24 cellular contexts compared by ENCODE assay signal in genomic region chr16:732936-733335, GRCh38. TPM values are rescaled to one million over a fixed set of nuclear protein-coding genes. Genes with fewer than 3 reads are reported as not detected.
DNase-seq lines count a peak whose midpoint lies in the region; ATAC-seq and TF ChIP-seq lines count a peak whose summit lies in the region.
"Had no signal": no experiment of that assay in that cellular context is flagged by ENCODE, and none has a peak within 500 bp of the region (broad histone marks: within the 10 kb centered on the region; RNA-seq: fewer than 3 reads in every experiment).

No MANE protein-coding gene starts in this region.

- TF ChIP-seq RAD21 in IMR-90 (IDR thresholded peaks at IDR 0.05; ENCODE audit: low read length): no peak

- no peak overlapping the region for H2AFZ ChIP-seq in IMR-90 (replicated peaks; ENCODE audit: low read length, poor library complexity)

- no peaks in the 10 kb centered on the region for H3K9me3 ChIP-seq in IMR-90 (ENCODE audit: control insufficient read depth, insufficient read depth, low read length)
- H3K9me3 ChIP-seq: ovary had no signal

- no peak overlapping the region for H3K18ac ChIP-seq in IMR-90 (ENCODE audit: low read depth, low read length)

- H3K9ac ChIP-seq in IMR-90 (ENCODE audit: low read depth, low read length): no peak overlapping the region
- H3K9ac ChIP-seq: KMS-11 had no signal

- no peak overlapping the region for H3K27ac Mint-ChIP-seq in activated CD8-positive, alpha-beta T cell treated with anti-CD3 and anti-CD28 coated beads for 36 hours
- no peak overlapping the region for H3K27ac Mint-ChIP-seq in activated CD8-positive, alpha-beta T cell treated with anti-CD3 and anti-CD28 coated beads, Interleukin-2, amount 10 ng/mL, durations not matched to agents 7 days and 5 days
- H3K27ac Mint-ChIP-seq in chondrocyte (ENCODE audit: unreplicated experiment) (no peak overlapping the region), natural killer cell (no peak overlapping the region)
- H3K27ac Mint-ChIP-seq: activated naive CD4-positive, alpha-beta T cell treated with anti-CD3 and anti-CD28 coated beads, Interleukin-2, amount 50 U/mL, for 24 hours; naive B cell; T-helper 1 cell treated with Interleukin-12 subunit alpha and Interleukin-12 subunit beta and Interleukin-4 antibody, amounts not matched to agents 30 μg/mL and 1 μg/mL, for 36 hours; type B pancreatic cell had no signal

- H3K27me3 Mint-ChIP-seq in activated CD8-positive, alpha-beta T cell treated with anti-CD3 and anti-CD28 coated beads for 36 hours: no peaks in the 10 kb centered on the region
- H3K27me3 Mint-ChIP-seq in activated CD8-positive, alpha-beta T cell treated with anti-CD3 and anti-CD28 coated beads, Interleukin-2, amount 10 ng/mL, durations not matched to agents 7 days and 5 days (ENCODE audit: low read depth): no peaks in the 10 kb centered on the region
- H3K27me3 Mint-ChIP-seq in chondrocyte (ENCODE audit: low read depth) (no peaks in the 10 kb centered on the region), natural killer cell (ENCODE audit: low read depth in 2 of 2) (no peaks in the 10 kb centered on the region)
- H3K27me3 Mint-ChIP-seq: activated naive CD4-positive, alpha-beta T cell treated with anti-CD3 and anti-CD28 coated beads, Interleukin-2, amount 50 U/mL, for 24 hours; naive B cell; type B pancreatic cell had no signal

- H2BK120ac ChIP-seq in IMR-90 (ENCODE audit: low read depth, low read length): no peak overlapping the region

- POLR2A ChIA-PET in activated CD8-positive, alpha-beta T cell treated with anti-CD3 and anti-CD28 coated beads for 36 hours (lab: Charles Lee): interaction anchor here (1.2 to 1.3 kb wide), 2 partner anchors 17 to 52 kb away, joined by 3 to 4 read pairs; no protein-coding TSS in a partner anchor
- POLR2A ChIA-PET in activated CD8-positive, alpha-beta T cell treated with anti-CD3 and anti-CD28 coated beads, Interleukin-2, amount 10 ng/mL, durations not matched to agents 7 days and 5 days (lab: Charles Lee): interaction anchor here (0.5 kb wide), 1 partner anchor 232 kb away, joined by 3 read pairs; no protein-coding TSS in a partner anchor
- POLR2A ChIA-PET in IMR-90 (lab: Charles Lee; ENCODE audit: unreplicated experiment): no interaction called here

- in situ Hi-C loops in IMR-90 (cut with MboI; ENCODE audit: low sequenced_read_pairs): no loop called here

- H2AK9ac ChIP-seq in IMR-90 (replicated peaks; ENCODE audit: low read depth, low read length, poor library complexity): peak overlapping the region; percentile 42

- intact Hi-C loops in activated CD8-positive, alpha-beta T cell treated with anti-CD3 and anti-CD28 coated beads for 36 hours (cut with micrococcal nuclease): no loop called here
- intact Hi-C loops in IMR-90 (cut with micrococcal nuclease): no loop called here
- intact Hi-C loops in natural killer cell (cut with micrococcal nuclease): no loop called here

- dilution Hi-C loops in IMR-90 (cut with HindIII; ENCODE audit: low sequenced_read_pairs, unreplicated experiment): no loop called here

- H2BK15ac ChIP-seq in IMR-90 (ENCODE audit: low read depth, low read length): no peak overlapping the region

- no peak overlapping the region for H3K27ac ChIP-seq in IMR-90 (ENCODE audit: insufficient read depth, low read length)
- H3K27ac ChIP-seq: C4-2B, KMS-11, ovary, VCaP had no signal

- no peaks in the 10 kb centered on the region for H3K9me1 ChIP-seq in IMR-90 (ENCODE audit: insufficient read depth, low read length)

- H3K4me1 ChIP-seq in IMR-90 (ENCODE audit: control insufficient read depth, insufficient read depth, low read length): peaks cover 3% of the 10 kb centered on the region

- no peak overlapping the region for H4K8ac ChIP-seq in IMR-90 (ENCODE audit: low read depth in 2 of 2, low read length in 2 of 2)

- peaks cover 0 to 4% of the 10 kb centered on the region in 2 experiments; a peak in 1 of 4 replicates for H3K79me1 ChIP-seq in IMR-90 (ENCODE audit: low read depth in 1 of 2, low read length in 2 of 2)

- no peak overlapping the region for H3K14ac ChIP-seq in IMR-90 (replicated peaks; ENCODE audit: low read depth, low read length)

- H3K36me3 Mint-ChIP-seq in activated CD8-positive, alpha-beta T cell treated with anti-CD3 and anti-CD28 coated beads for 36 hours (ENCODE audit: low read depth): peaks cover 5% of the 10 kb centered on the region
- peaks cover 17% of the 10 kb centered on the region for H3K36me3 Mint-ChIP-seq in activated CD8-positive, alpha-beta T cell treated with anti-CD3 and anti-CD28 coated beads, Interleukin-2, amount 10 ng/mL, durations not matched to agents 7 days and 5 days (ENCODE audit: low read depth)
- peaks cover 6% of the 10 kb centered on the region for H3K36me3 Mint-ChIP-seq in chondrocyte (ENCODE audit: low read depth)
- no peaks in the 10 kb centered on the region for H3K36me3 Mint-ChIP-seq in natural killer cell
- H3K36me3 Mint-ChIP-seq: naive B cell, type B pancreatic cell had no signal

- no peak overlapping the region for H3K4ac ChIP-seq in IMR-90 (ENCODE audit: low read depth, low read length)

- no peak overlapping the region for H3K4me3 ChIP-seq in IMR-90 (ENCODE audit: insufficient read depth, low read depth, low read length)
- H3K4me3 ChIP-seq: ovary had no signal

- H2BK20ac ChIP-seq in IMR-90 (ENCODE audit: low read depth, low read length): no peak overlapping the region

- H3K4me3 Mint-ChIP-seq in activated CD8-positive, alpha-beta T cell treated with anti-CD3 and anti-CD28 coated beads for 36 hours: no peak overlapping the region
- H3K4me3 Mint-ChIP-seq in activated CD8-positive, alpha-beta T cell treated with anti-CD3 and anti-CD28 coated beads, Interleukin-2, amount 10 ng/mL, durations not matched to agents 7 days and 5 days: no peak overlapping the region
- H3K4me3 Mint-ChIP-seq in chondrocyte (ENCODE audit: unreplicated experiment) (no peak overlapping the region), natural killer cell (no peak overlapping the region)
- H3K4me3 Mint-ChIP-seq: activated naive CD4-positive, alpha-beta T cell treated with anti-CD3 and anti-CD28 coated beads, Interleukin-2, amount 50 U/mL, for 24 hours; activated T-cell treated with anti-CD3 and anti-CD28 coated beads, Interleukin-2, amount 50 U/mL, for 4 hours; naive B cell; T-helper 1 cell treated with Interleukin-12 subunit alpha and Interleukin-12 subunit beta and Interleukin-4 antibody, amounts not matched to agents 30 μg/mL and 1 μg/mL, for 36 hours; type B pancreatic cell had no signal

- peaks cover 4% of the 10 kb centered on the region for H4K20me1 ChIP-seq in IMR-90 (ENCODE audit: insufficient read depth, low read length)

- no peaks in the 10 kb centered on the region for H3K27me3 ChIP-seq in IMR-90 (ENCODE audit: control insufficient read depth, insufficient read depth, low read length)

- H3K4me1 Mint-ChIP-seq in activated CD8-positive, alpha-beta T cell treated with anti-CD3 and anti-CD28 coated beads for 36 hours (ENCODE audit: low read depth): peaks cover 21% of the 10 kb centered on the region
- H3K4me1 Mint-ChIP-seq in activated CD8-positive, alpha-beta T cell treated with anti-CD3 and anti-CD28 coated beads, Interleukin-2, amount 10 ng/mL, durations not matched to agents 7 days and 5 days (ENCODE audit: low read depth): peaks cover 18% of the 10 kb centered on the region
- no peaks in the 10 kb centered on the region for H3K4me1 Mint-ChIP-seq in chondrocyte (ENCODE audit: low read depth)
- no peaks in the 10 kb centered on the region for H3K4me1 Mint-ChIP-seq in natural killer cell
- H3K4me1 Mint-ChIP-seq: activated naive CD4-positive, alpha-beta T cell treated with anti-CD3 and anti-CD28 coated beads, Interleukin-2, amount 50 U/mL, for 24 hours had no signal

- H2BK5ac ChIP-seq in IMR-90 (ENCODE audit: low read depth, low read length, poor library complexity, severe bottlenecking): no peak overlapping the region

- no TSS peak for BruUV-seq in IMR-90 (replicated peaks; lab: Mats Ljungman, UMichigan)

- no peak overlapping the region for H2AK5ac ChIP-seq in IMR-90 (ENCODE audit: low read depth, low read length)

- WGBS in IMR-90 (ENCODE audit: extremely low coverage in 2 of 2, insufficient read length in 1 of 2), 2 experiments: 93% methylated on average over 5 of the region's 13 CpGs; no CpG with 5 or more reads in 1 of the 2 experiments

- CTCF ChIA-PET in activated CD8-positive, alpha-beta T cell treated with anti-CD3 and anti-CD28 coated beads for 36 hours (lab: Charles Lee): interaction anchor here (0.9 to 19.6 kb wide), 6 partner anchors 11 to 56 kb away, joined by 3 to 207 read pairs (median 6); partner anchors contain the start of genes ANTKMT and METRN
- CTCF ChIA-PET in activated CD8-positive, alpha-beta T cell treated with anti-CD3 and anti-CD28 coated beads, Interleukin-2, amount 10 ng/mL, durations not matched to agents 7 days and 5 days (lab: Charles Lee): interaction anchor here (0.6 to 1.9 kb wide), 4 partner anchors 12 to 21 kb away, joined by 3 to 10 read pairs (median 4); partner anchors contain the start of gene METRN
- CTCF ChIA-PET in IMR-90 (lab: Yijun Ruan, JAX): no interaction called here

- no peak overlapping the region for H3K23ac ChIP-seq in IMR-90 (ENCODE audit: low read depth, low read length)

- no peak overlapping the region for H3K4me2 ChIP-seq in IMR-90 (ENCODE audit: low read depth, low read length)
- H3K4me2 ChIP-seq: KMS-11 had no signal

- H3K36me3 ChIP-seq in IMR-90 (ENCODE audit: control insufficient read depth, insufficient read depth, low read length): peaks cover 48% of the 10 kb centered on the region
- H3K36me3 ChIP-seq: ovary had no signal

- no peak overlapping the region for H4K5ac ChIP-seq in IMR-90 (ENCODE audit: low read depth, low read length)

- no peak overlapping the region for H4K91ac ChIP-seq in IMR-90 (ENCODE audit: insufficient read depth, low read depth, low read length)

- no peak for TF ChIP-seq CTCF in activated CD8-positive, alpha-beta T cell treated with anti-CD3 and anti-CD28 coated beads for 36 hours (IDR thresholded peaks at IDR 0.05)
- TF ChIP-seq CTCF in IMR-90 (conservative IDR thresholded peaks at IDR 0.05; ENCODE audit: low read depth, low read length) (no peak), chondrocyte (IDR thresholded peaks at IDR 0.05) (no peak), natural killer cell (IDR thresholded peaks at IDR 0.05) (no peak)

- H3K56ac ChIP-seq in IMR-90 (ENCODE audit: extremely low read depth, insufficient read depth, low read length): no peak overlapping the region

- ATAC-seq in activated CD8-positive, alpha-beta T cell treated with anti-CD3 and anti-CD28 coated beads for 36 hours: no peak
- no peak for ATAC-seq in activated CD8-positive, alpha-beta T cell treated with anti-CD3 and anti-CD28 coated beads, Interleukin-2, amount 10 ng/mL, durations not matched to agents 7 days and 5 days
- ATAC-seq in IMR-90 (ENCODE audit: low read depth) (no peak), HG03280 (IDR thresholded peaks at IDR 0.05; ENCODE audit: unreplicated experiment) (no peak), natural killer cell (no peak), GM19452 (IDR thresholded peaks at IDR 0.05; ENCODE audit: unreplicated experiment) (no peak)
- ATAC-seq: activated T-cell treated with anti-CD3 and anti-CD28 coated beads, Interleukin-2, amount 50 U/mL, for 4 hours; stimulated activated naive CD8-positive, alpha-beta T cell treated with anti-CD3 and anti-CD28 coated beads, Interleukin-15, Interleukin-2, amounts not matched to agents 100 U/mL and 50 U/mL, for 24 hours had no signal

- no peak for TF ChIP-seq POLR2A in IMR-90 (IDR thresholded peaks at IDR 0.05; ENCODE audit: low read depth, low read length)

- no peaks in the 10 kb centered on the region for H3K9me3 Mint-ChIP-seq in activated CD8-positive, alpha-beta T cell treated with anti-CD3 and anti-CD28 coated beads for 36 hours
- H3K9me3 Mint-ChIP-seq in activated CD8-positive, alpha-beta T cell treated with anti-CD3 and anti-CD28 coated beads, Interleukin-2, amount 10 ng/mL, durations not matched to agents 7 days and 5 days (ENCODE audit: insufficient read depth): no peaks in the 10 kb centered on the region
- H3K9me3 Mint-ChIP-seq in chondrocyte (ENCODE audit: low read depth) (no peaks in the 10 kb centered on the region), natural killer cell (no peaks in the 10 kb centered on the region)
- H3K9me3 Mint-ChIP-seq: activated naive CD4-positive, alpha-beta T cell treated with anti-CD3 and anti-CD28 coated beads, Interleukin-2, amount 50 U/mL, for 24 hours; activated T-cell treated with anti-CD3 and anti-CD28 coated beads, Interleukin-2, amount 50 U/mL, for 4 hours; naive B cell; T-helper 1 cell treated with Interleukin-12 subunit alpha and Interleukin-12 subunit beta and Interleukin-4 antibody, amounts not matched to agents 30 μg/mL and 1 μg/mL, for 36 hours; type B pancreatic cell had no signal

- peak; percentile 33 for DNase-seq in activated CD8-positive, alpha-beta T cell treated with anti-CD3 and anti-CD28 coated beads for 36 hours
- DNase-seq in activated CD8-positive, alpha-beta T cell treated with anti-CD3 and anti-CD28 coated beads, Interleukin-2, amount 10 ng/mL, durations not matched to agents 7 days and 5 days: no peak
- DNase-seq in IMR-90 (peak; percentile 21), chondrocyte (ENCODE audit: low spot score) (peak; percentile 87), natural killer cell (no peak), amygdala (lab: John Stamatoyannopoulos, UW) (no peak)
- DNase-seq: cerebellar nuclear complex; islet precursor cell; mammary epithelial cell; naive B cell; NCI-H1105 treated with DMSO at 0.1 percent for 48 hours; NCI-H526; stimulated activated CD4-positive, alpha-beta T cell treated with anti-CD3 and anti-CD28 coated beads, Interleukin-1b, Interleukin-23, amount 100 ng/mL, for 48 hours had no signal

RNA-seq across cellular contexts. Expression of gene HAGHL, which starts 6.0 kb away (rescaled TPM):
- total RNA-seq in activated CD8-positive, alpha-beta T cell treated with anti-CD3 and anti-CD28 coated beads for 36 hours: 10 to 100 TPM; 28.8 to 32.6 TPM
- 10 to 100 TPM in 1 of 2 experiments, 1 to 10 TPM in 1; 8.4 to 11.2 TPM for total RNA-seq in activated CD8-positive, alpha-beta T cell treated with anti-CD3 and anti-CD28 coated beads, Interleukin-2, amount 10 ng/mL, durations not matched to agents 7 days and 5 days
- total RNA-seq in IMR-90 (2012; rRNA removed) (3.0 and 3.1 TPM in 2 replicates), chondrocyte (7.9 to 20.6 TPM (median 15.0 TPM) in 3 replicates), natural killer cell (10 to 100 TPM; 13.5 to 21.5 (median 15.7) TPM)
- polyA plus RNA-seq in IMR-90 (2012; rRNA removed): 12.5 and 17.5 TPM in 2 replicates
- polyA plus RNA-seq in IMR-90 (2012; cell fraction: cytosol; rRNA removed): 12.2 and 17.9 TPM in 2 replicates
- polyA plus RNA-seq in IMR-90 (2012; cell fraction: nucleus; rRNA removed; ENCODE audit: low replicate concordance): 69.8 and 233 TPM in 2 replicates

RNA-seq across cellular contexts. Expression of gene CCDC78, which starts 6.7 kb away (rescaled TPM):
- total RNA-seq in activated CD8-positive, alpha-beta T cell treated with anti-CD3 and anti-CD28 coated beads for 36 hours: 1 to 10 TPM; 4.6 to 5.7 TPM
- total RNA-seq in activated CD8-positive, alpha-beta T cell treated with anti-CD3 and anti-CD28 coated beads, Interleukin-2, amount 10 ng/mL, durations not matched to agents 7 days and 5 days: 1 to 10 TPM; 3.9 TPM
- total RNA-seq in IMR-90 (2012; rRNA removed) (0.54 and 0.56 TPM in 2 replicates), chondrocyte (1.8 to 3.9 TPM (median 2.5 TPM) in 3 replicates), natural killer cell (10 to 100 TPM in 1 of 3 donors, 1 to 10 TPM in 2; 6.2 to 10.0 (median 7.7) TPM)
- 4.6 and 5.5 TPM in 2 replicates for polyA plus RNA-seq in IMR-90 (2012; rRNA removed)
- 0.21 and 1.0 TPM in 2 replicates for polyA plus RNA-seq in IMR-90 (2012; cell fraction: cytosol; rRNA removed)
- 31.9 and 80.5 TPM in 2 replicates for polyA plus RNA-seq in IMR-90 (2012; cell fraction: nucleus; rRNA removed; ENCODE audit: low replicate concordance)

RNA-seq across cellular contexts. Expression of gene CIAO3, which starts 7.9 kb away (rescaled TPM):
- total RNA-seq in activated CD8-positive, alpha-beta T cell treated with anti-CD3 and anti-CD28 coated beads for 36 hours: 10 to 100 TPM; 21.3 to 25.0 TPM
- 10 to 100 TPM; 24.9 to 32.4 TPM for total RNA-seq in activated CD8-positive, alpha-beta T cell treated with anti-CD3 and anti-CD28 coated beads, Interleukin-2, amount 10 ng/mL, durations not matched to agents 7 days and 5 days
- total RNA-seq in IMR-90 (2012; rRNA removed) (13.9 and 17.0 TPM in 2 replicates), chondrocyte (20.5 to 26.6 TPM (median 22.1 TPM) in 3 replicates), natural killer cell (10 to 100 TPM; 36.9 to 39.8 (median 37.5) TPM)
- 20.2 and 20.5 TPM in 2 replicates for polyA plus RNA-seq in IMR-90 (2012; rRNA removed)
- 9.3 and 15.1 TPM in 2 replicates for polyA plus RNA-seq in IMR-90 (2012; cell fraction: cytosol; rRNA removed)
- polyA plus RNA-seq in IMR-90 (2012; cell fraction: nucleus; rRNA removed; ENCODE audit: low replicate concordance): 56.8 and 112 TPM in 2 replicates

RNA-seq across cellular contexts. Expression of gene ANTKMT, which starts 12.0 kb away (rescaled TPM):
- total RNA-seq in activated CD8-positive, alpha-beta T cell treated with anti-CD3 and anti-CD28 coated beads for 36 hours: 10 to 100 TPM; 34.3 to 38.4 TPM
- total RNA-seq in activated CD8-positive, alpha-beta T cell treated with anti-CD3 and anti-CD28 coated beads, Interleukin-2, amount 10 ng/mL, durations not matched to agents 7 days and 5 days: 10 to 100 TPM; 12.3 to 14.2 TPM
- total RNA-seq in IMR-90 (2012; rRNA removed) (7.3 and 7.5 TPM in 2 replicates), chondrocyte (31.6 to 42.4 TPM (median 38.2 TPM) in 3 replicates), natural killer cell (10 to 100 TPM; 33.7 to 39.0 (median 37.7) TPM)
- polyA plus RNA-seq in IMR-90 (2012; rRNA removed): 16.2 and 25.7 TPM in 2 replicates
- 62.9 and 94.1 TPM in 2 replicates for polyA plus RNA-seq in IMR-90 (2012; cell fraction: cytosol; rRNA removed)
- 58.1 and 200 TPM in 2 replicates for polyA plus RNA-seq in IMR-90 (2012; cell fraction: nucleus; rRNA removed; ENCODE audit: low replicate concordance)

RNA-seq across cellular contexts. Expression of gene METRN, which starts 18.0 kb away (rescaled TPM):
- 10 to 100 TPM; 37.2 to 43.1 TPM for total RNA-seq in activated CD8-positive, alpha-beta T cell treated with anti-CD3 and anti-CD28 coated beads for 36 hours
- 10 to 100 TPM in 1 of 2 experiments, 1 to 10 TPM in 1; 8.1 to 10.6 TPM for total RNA-seq in activated CD8-positive, alpha-beta T cell treated with anti-CD3 and anti-CD28 coated beads, Interleukin-2, amount 10 ng/mL, durations not matched to agents 7 days and 5 days
- 6.1 and 8.6 TPM in 2 replicates for total RNA-seq in IMR-90 (2012; rRNA removed)
- polyA plus RNA-seq in IMR-90 (2012; rRNA removed): 48.2 and 91.1 TPM in 2 replicates
- polyA plus RNA-seq in IMR-90 (2012; cell fraction: cytosol; rRNA removed): 17.8 and 53.0 TPM in 2 replicates
- polyA plus RNA-seq in IMR-90 (2012; cell fraction: nucleus; rRNA removed; ENCODE audit: low replicate concordance): 15.9 and 43.0 TPM in 2 replicates
- 50.7 to 62.3 TPM (median 58.5 TPM) in 3 replicates for total RNA-seq in chondrocyte
- 10 to 100 TPM; 11.8 to 16.6 (median 14.3) TPM for total RNA-seq in natural killer cell

Comparison
In these comparisons a context has a peak if more than half of its experiments do, and no peak if none do; other contexts are left out.
1. DNase-seq: peak in activated CD8-positive, alpha-beta T cell treated with anti-CD3 and anti-CD28 coated beads for 36 hours (single experiment), IMR-90 (single experiment) and chondrocyte (single experiment); none in activated CD8-positive, alpha-beta T cell treated with anti-CD3 and anti-CD28 coated beads, Interleukin-2, amount 10 ng/mL, durations not matched to agents 7 days and 5 days (single experiment), natural killer cell (single experiment) and amygdala (0 of 56).